Comparison of ENCODE assay signal across 2 cellular contexts in genomic region chr10:14532473-14533251, GRCh38.
TF ChIP-seq lines count a peak whose summit lies in the region.

No MANE protein-coding gene starts in this region.

TF ChIP-seq in HCT116, 20 proteins besides CTCF, POLR2A, EP300 and RAD21 (continued from another document):
- TF ChIP-seq REST (IDR thresholded peaks at IDR 0.05; ENCODE audit: low read depth) (no peak), ZFX (IDR thresholded peaks at IDR 0.05) (no peak), CBX3 (IDR thresholded peaks at IDR 0.05; ENCODE audit: low read depth) (no peak), TCF7L2 (IDR thresholded peaks at IDR 0.05; ENCODE audit: borderline replicate concordance, extremely low read depth, insufficient read depth, insufficient read length) (no peak), ZNF274 (IDR thresholded peaks at IDR 0.05; ENCODE audit: low read depth, low read length) (no peak), CEBPB (IDR thresholded peaks at IDR 0.05; ENCODE audit: low read depth) (no peak)
- TF ChIP-seq, protein P1, sequence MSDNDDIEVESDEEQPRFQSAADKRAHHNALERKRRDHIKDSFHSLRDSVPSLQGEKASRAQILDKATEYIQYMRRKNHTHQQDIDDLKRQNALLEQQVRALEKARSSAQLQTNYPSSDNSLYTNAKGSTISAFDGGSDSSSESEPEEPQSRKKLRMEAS (IDR thresholded peaks at IDR 0.05) = no peak

TF ChIP-seq in liver, 16 proteins besides CTCF, POLR2A, EP300 and RAD21 (continued from another document):
- TF ChIP-seq REST (IDR thresholded peaks at IDR 0.05) (peak; percentile 46), FOXA1 (IDR thresholded peaks at IDR 0.05) (no peak), FOXA2 (IDR thresholded peaks at IDR 0.05) (no peak), TAF1 (conservative IDR thresholded peaks at IDR 0.05) (peak; percentile 42), NR2F2 (IDR thresholded peaks at IDR 0.05) (no peak)
- TF ChIP-seq, protein P2, sequence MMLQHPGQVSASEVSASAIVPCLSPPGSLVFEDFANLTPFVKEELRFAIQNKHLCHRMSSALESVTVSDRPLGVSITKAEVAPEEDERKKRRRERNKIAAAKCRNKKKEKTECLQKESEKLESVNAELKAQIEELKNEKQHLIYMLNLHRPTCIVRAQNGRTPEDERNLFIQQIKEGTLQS (IDR thresholded peaks at IDR 0.05) = no peak
